ENCODE assay signal across 16 cellular contexts in the genomic region with DNA sequence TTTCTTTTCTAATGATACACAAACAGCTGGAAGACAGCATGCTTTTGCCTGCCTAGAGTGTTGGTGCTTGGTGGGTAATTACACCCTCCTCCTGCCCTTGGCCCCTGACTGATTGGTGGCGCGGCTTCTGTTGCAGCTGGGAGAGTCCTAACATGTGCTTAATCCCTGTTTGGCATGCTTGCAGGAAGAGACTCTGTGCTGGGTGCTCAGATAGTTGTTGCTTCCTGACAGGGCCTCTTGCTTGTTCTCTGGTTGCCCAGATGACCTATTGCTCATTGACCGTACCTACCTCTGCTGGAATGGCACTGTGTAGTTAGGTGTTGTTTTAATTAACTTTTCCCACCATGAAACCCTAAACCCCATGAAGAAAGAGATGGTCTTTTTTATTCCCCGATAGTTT.
"Had no signal": no experiment of that assay in that cellular context is flagged by ENCODE, and none has a peak within 500 bp of the region (broad histone marks: within the 10 kb centered on the region; RNA-seq: fewer than 3 reads in every experiment).

No MANE protein-coding gene starts in this region.

- H3K36me3 ChIP-seq: right atrium auricular region had no signal

- H3K9me3 ChIP-seq: gastroesophageal sphincter, heart right ventricle, right atrium auricular region, transverse colon had no signal

- FAIRE-seq: astrocyte, islet of Langerhans had no signal

- H3K27me3 Mint-ChIP-seq: naive B cell had no signal

- H3K4me3 Mint-ChIP-seq: activated T-helper 1 cell treated with anti-CD3 and anti-CD28 coated beads, Interleukin-12 subunit alpha, Interleukin-12 subunit beta, Interleukin-2, Interleukin-4 antibody, amounts not matched to agents 30 ng/mL and 10 ng/mL and 1 ng/mL, durations not matched to agents 14 hours and 24 hours and 36 hours had no signal

- H3K27me3 ChIP-seq: gastroesophageal sphincter, heart right ventricle, right atrium auricular region, transverse colon had no signal

- H3K4me3 ChIP-seq: gastroesophageal sphincter, heart right ventricle, right atrium auricular region, skin epidermis, transverse colon had no signal

- H3K27ac ChIP-seq: gastroesophageal sphincter, heart right ventricle, right atrium auricular region, skin epidermis, transverse colon had no signal

- DNase-seq: activated CD4-positive, alpha-beta T cell treated with anti-CD3 and anti-CD28 coated beads, Interleukin-2, amount 50 U/mL, for 1 hour; activated CD4-positive, CD25-positive, alpha-beta regulatory T cell; erythroblast; heart right ventricle; mammary epithelial cell; naive B cell; stimulated activated CD4-positive, alpha-beta T cell treated with anti-CD3 and anti-CD28 coated beads, Interleukin-4, amount 100 ng/mL, for 24 hours; stimulated activated naive CD4-positive, alpha-beta T cell; SW 1271; transverse colon had no signal

- H3K4me1 ChIP-seq: gastroesophageal sphincter, heart right ventricle, transverse colon had no signal

- H3K27ac Mint-ChIP-seq: activated T-helper 1 cell treated with anti-CD3 and anti-CD28 coated beads, Interleukin-12 subunit alpha, Interleukin-12 subunit beta, Interleukin-2, Interleukin-4 antibody, amounts not matched to agents 30 ng/mL and 10 ng/mL and 1 ng/mL, durations not matched to agents 14 hours and 24 hours and 36 hours had no signal

- H3K9me3 Mint-ChIP-seq: activated T-helper 1 cell treated with anti-CD3 and anti-CD28 coated beads, Interleukin-12 subunit alpha, Interleukin-12 subunit beta, Interleukin-2, Interleukin-4 antibody, amounts not matched to agents 30 ng/mL and 10 ng/mL and 1 ng/mL, durations not matched to agents 14 hours and 24 hours and 36 hours; naive B cell had no signal

- ATAC-seq: gastroesophageal sphincter, heart right ventricle had no signal
